Comparison of ENCODE assay signal across 30 cellular contexts in the genomic region with DNA sequence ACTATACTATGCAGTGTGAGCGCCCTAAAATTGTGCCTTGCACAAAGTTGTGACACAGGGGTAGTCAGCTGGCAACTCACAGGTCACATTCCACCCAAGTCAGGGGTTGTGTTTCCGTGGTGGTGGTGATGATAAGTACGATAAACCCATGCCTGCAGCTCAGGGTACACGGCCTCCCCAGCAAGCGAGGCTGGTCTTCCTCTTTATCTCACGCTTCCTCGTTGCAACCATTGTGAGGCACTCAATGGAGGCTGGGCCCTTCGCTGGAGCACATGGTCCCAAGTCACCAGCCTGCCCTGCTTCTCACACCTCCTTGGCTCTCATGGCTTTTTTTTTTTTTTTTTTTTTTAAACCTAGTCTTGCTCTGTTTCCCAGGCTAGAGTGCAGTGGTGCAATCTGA.
"Had no signal": no experiment of that assay in that cellular context is flagged by ENCODE, and none has a peak within 500 bp of the region (broad histone marks: within the 10 kb centered on the region; RNA-seq: fewer than 3 reads in every experiment).

No MANE protein-coding gene starts in this region.

- H3K27me3 ChIP-seq: ascending aorta, cardiac muscle cell, SJCRH30 had no signal

- H3K4me3 Mint-ChIP-seq: activated CD8-positive, alpha-beta T cell treated with anti-CD3 and anti-CD28 coated beads for 36 hours; activated naive CD8-positive, alpha-beta T cell treated with anti-CD3 and anti-CD28 coated beads for 36 hours; activated T-cell treated with anti-CD3 and anti-CD28 coated beads, Interleukin-2, amount 50 U/mL, for 72 hours; activated T-helper 17 cell treated with anti-CD3 and anti-CD28 coated beads, Interleukin-2, amount 50 U/mL, for 72 hours had no signal

- H3K27ac ChIP-seq: ascending aorta, cardiac muscle cell, SJCRH30, SK-N-MC, WERI-Rb-1 had no signal

- ATAC-seq: activated CD8-positive, alpha-beta T cell treated with anti-CD3 and anti-CD28 coated beads for 36 hours; activated T-cell treated with anti-CD3 and anti-CD28 coated beads, Interleukin-2, amount 50 U/mL, for 72 hours; activated T-helper 17 cell treated with anti-CD3 and anti-CD28 coated beads, Interleukin-2, amount 50 U/mL, for 72 hours; Panc1 had no signal

- H3K4me1 ChIP-seq: ascending aorta, SJCRH30 had no signal

- H3K9me3 Mint-ChIP-seq: activated CD8-positive, alpha-beta T cell treated with anti-CD3 and anti-CD28 coated beads for 36 hours; activated naive CD8-positive, alpha-beta T cell treated with anti-CD3 and anti-CD28 coated beads for 36 hours; activated T-cell treated with anti-CD3 and anti-CD28 coated beads, Interleukin-2, amount 50 U/mL, for 72 hours; activated T-helper 17 cell treated with anti-CD3 and anti-CD28 coated beads, Interleukin-2, amount 50 U/mL, for 72 hours had no signal

- H3K36me3 ChIP-seq: ascending aorta, cardiac muscle cell, SJCRH30, WERI-Rb-1 had no signal

- H3K27ac Mint-ChIP-seq: activated CD8-positive, alpha-beta T cell treated with anti-CD3 and anti-CD28 coated beads for 36 hours; activated naive CD8-positive, alpha-beta T cell treated with anti-CD3 and anti-CD28 coated beads for 36 hours; activated T-helper 17 cell treated with anti-CD3 and anti-CD28 coated beads, Interleukin-2, amount 50 U/mL, for 72 hours had no signal

- DNase-seq: activated CD4-positive, alpha-beta T cell treated with anti-CD3 and anti-CD28 coated beads for 1 hour; activated CD4-positive, alpha-beta T cell treated with anti-CD3 and anti-CD28 coated beads for 48 hours; activated CD4-positive, alpha-beta T cell treated with anti-CD3 and anti-CD28 coated beads, Interleukin-2, amount 50 U/mL, for 4 hours; activated CD4-positive, CD25-positive, alpha-beta regulatory T cell; activated CD8-positive, alpha-beta T cell treated with anti-CD3 and anti-CD28 coated beads for 36 hours; activated effector memory CD4-positive, alpha-beta T cell treated with anti-CD3 and anti-CD28 coated beads, Interleukin-2, amount 50 U/mL, for 16 hours; activated naive CD4-positive, alpha-beta T cell; activated naive CD4-positive, alpha-beta T cell treated with anti-CD3 and anti-CD28 coated beads, Interleukin-2, amount 50 U/mL, for 16 hours; activated naive CD8-positive, alpha-beta T cell treated with anti-CD3 and anti-CD28 coated beads for 36 hours; activated T-cell treated with anti-CD3 and anti-CD28 coated beads, Interleukin-2, amount 50 U/mL, for 1 hour; activated T-cell treated with anti-CD3 and anti-CD28 coated beads, Interleukin-2, amount 50 U/mL, for 72 hours; amygdala; Karpas-422; NCI-H1048; NCI-H1105 treated with DMSO at 0.1 percent for 48 hours; NCI-H1436; NCI-H1694; NCI-H1930; NCI-H2081 treated with DMSO at 0.1 percent for 48 hours; NCI-H226; NCI-H446 treated with DMSO at 0.1 percent for 48 hours; NCI-H524 treated with DMSO at 0.1 percent for 48 hours; SJCRH30; T1000; WERI-Rb-1 had no signal

- H3K27me3 Mint-ChIP-seq: activated CD8-positive, alpha-beta T cell treated with anti-CD3 and anti-CD28 coated beads for 36 hours; activated naive CD8-positive, alpha-beta T cell treated with anti-CD3 and anti-CD28 coated beads for 36 hours; activated T-helper 17 cell treated with anti-CD3 and anti-CD28 coated beads, Interleukin-2, amount 50 U/mL, for 72 hours had no signal

- H3K4me3 ChIP-seq: ascending aorta, cardiac muscle cell, SJCRH30, SK-N-MC had no signal

- H3K9me3 ChIP-seq: ascending aorta, SJCRH30 had no signal
